Comparison of ENCODE assay signal across 15 cellular contexts in genomic region chr6:88882536-88882935, GRCh38.
DNase-seq lines count a peak whose midpoint lies in the region; ATAC-seq, FAIRE-seq and TF ChIP-seq lines count a peak whose summit lies in the region.
"Had no signal": no experiment of that assay in that cellular context is flagged by ENCODE, and none has a peak within 500 bp of the region (broad histone marks: within the 10 kb centered on the region; RNA-seq: fewer than 3 reads in every experiment).

No MANE protein-coding gene starts in this region.

- H3T11ph ChIP-seq in H9 (ENCODE audit: low read length): no peak overlapping the region

- no peak overlapping the region for H3K9ac ChIP-seq in neuronal stem cell (ENCODE audit: low read depth, low read length, poor library complexity)
- H3K9ac ChIP-seq in H9 (ENCODE audit: extremely low read depth, insufficient read length, low read length): no peak overlapping the region
- H3K9ac ChIP-seq: BLaER1 had no signal

- H3K14ac ChIP-seq in neuronal stem cell (ENCODE audit: low read length) (no peak overlapping the region), H9 (ENCODE audit: insufficient read depth, low read length) (no peak overlapping the region)

- CTCF ChIA-PET in WTC11 (lab: Charles Lee): interaction anchor here (0.6 to 1.3 kb wide), 2 partner anchors 11 to 17 kb away, joined by 3 to 6 read pairs; no protein-coding TSS in a partner anchor

- DNase-seq in GM12892 (ENCODE audit: insufficient read length) (no peak), WTC11 (ENCODE audit: low spot score) (no peak), glutamatergic neuron (no peak), neuronal stem cell (ENCODE audit: low spot score) (peak; percentile 30), cerebellar nuclear complex (lab: John Stamatoyannopoulos, UW) (no peak), H9 (no peak), NCI-H146 (lab: John Stamatoyannopoulos, UW) (no peak)
- DNase-seq: 8988T; CD4-positive, alpha-beta memory T cell; DMS153; DMS79; GDM1 had no signal

- WGBS in neuronal stem cell (ENCODE audit: extremely low coverage in 2 of 2, insufficient read length in 2 of 2, insufficient replicate concordance in 1 of 2), 2 donors: no CpG with 5 or more reads among the region's 2 CpGs
- WGBS in H9 (ENCODE audit: extremely low coverage, insufficient read length, low lambda C conversion rate): no CpG with 5 or more reads among the region's 2 CpGs

- H3K27ac Mint-ChIP-seq in WTC11 (no peak overlapping the region), glutamatergic neuron (ENCODE audit: unreplicated experiment) (peak overlapping the region; percentile 48), H9 (peak overlapping the region in 1 of 3 experiments; percentile 77; a peak in 2 of 7 replicates)

- H4K5ac ChIP-seq in H9 (ENCODE audit: insufficient read length, low read depth, low read length): no peak overlapping the region

- peak; percentile 27 for FAIRE-seq in GM12892 (lab: Jason Lieb, UNC)
- FAIRE-seq: H54 had no signal

- no peak overlapping the region for H2AK5ac ChIP-seq in neuronal stem cell (ENCODE audit: low read depth, low read length)
- H2AK5ac ChIP-seq in H9 (ENCODE audit: insufficient read length, low read length): no peak overlapping the region

- H2BK120ac ChIP-seq in neuronal stem cell (ENCODE audit: low read depth, low read length) (no peak overlapping the region), H9 (ENCODE audit: low read depth, low read length, poor library complexity, severe bottlenecking) (no peak overlapping the region)

- H3K4me3 Mint-ChIP-seq in WTC11 (no peak overlapping the region), glutamatergic neuron (ENCODE audit: unreplicated experiment) (no peak overlapping the region), H9 (no peak overlapping the region)
- H3K4me3 Mint-ChIP-seq: CD14-positive monocyte; CD4-positive, alpha-beta memory T cell had no signal

- no peak overlapping the region for H4K8ac ChIP-seq in neuronal stem cell (ENCODE audit: low read depth, low read length)
- H4K8ac ChIP-seq in H9 (replicated peaks; ENCODE audit: insufficient read length, low read depth, low read length): no peak overlapping the region

- H3K79me1 ChIP-seq in neuronal stem cell (ENCODE audit: low read depth, low read length): peaks cover 1% of the 10 kb centered on the region
- no peaks in the 10 kb centered on the region for H3K79me1 ChIP-seq in H9 (ENCODE audit: insufficient read depth, low read depth, low read length, poor library complexity, severe bottlenecking)

- H2BK5ac ChIP-seq in neuronal stem cell (ENCODE audit: low read length): no peak overlapping the region
- no peak overlapping the region for H2BK5ac ChIP-seq in H9 (ENCODE audit: insufficient read length, low read length)

- no peaks in the 10 kb centered on the region for H4K20me1 ChIP-seq in H9 (ENCODE audit: control insufficient read depth, insufficient read depth, insufficient read length)
- H4K20me1 ChIP-seq: BLaER1 had no signal

- H3K27me3 Mint-ChIP-seq in WTC11 (ENCODE audit: low read depth) (no peaks in the 10 kb centered on the region), glutamatergic neuron (ENCODE audit: unreplicated experiment) (no peaks in the 10 kb centered on the region), H9 (ENCODE audit: low read depth) (no peaks in the 10 kb centered on the region)
- H3K27me3 Mint-ChIP-seq: CD4-positive, alpha-beta memory T cell had no signal

- H3K4me1 ChIP-seq in neuronal stem cell (ENCODE audit: control insufficient read depth in 2 of 2, insufficient read depth in 1 of 2, low read depth in 1 of 2, low read length in 2 of 2) (peaks cover 0 to 5% of the 10 kb centered on the region in 2 donors), H9 (ENCODE audit: insufficient read depth, low read length) (no peaks in the 10 kb centered on the region)
- H3K4me1 ChIP-seq: BLaER1 had no signal

- H3K27ac ChIP-seq in neuronal stem cell (replicated peaks; ENCODE audit: low read length) (peak overlapping the region; percentile 28), H9 (ENCODE audit: insufficient read length, low read depth, low read length) (no peak overlapping the region)
- H3K27ac ChIP-seq: BLaER1 had no signal

- no peaks in the 10 kb centered on the region for H3K79me2 ChIP-seq in H9 (ENCODE audit: insufficient read depth, low read length)

- ATAC-seq in WTC11: peak; percentile 61

- no peak overlapping the region for H3K4ac ChIP-seq in neuronal stem cell (ENCODE audit: low read length)
- no peak overlapping the region for H3K4ac ChIP-seq in H9 (ENCODE audit: low read depth, low read length)

- H3K56ac ChIP-seq in H9 (ENCODE audit: insufficient read length, low read depth, low read length): no peak overlapping the region

- no peak overlapping the region for H3K4me3 ChIP-seq in neuronal stem cell (ENCODE audit: low read length in 2 of 2)
- H3K4me3 ChIP-seq: BLaER1 had no signal

- TF ChIP-seq POLR2A in GM12892 (IDR thresholded peaks at IDR 0.05; ENCODE audit: low read depth, low read length): no peak

- POLR2A ChIA-PET in WTC11 (lab: Charles Lee): no interaction called here

- H2BK15ac ChIP-seq in neuronal stem cell (ENCODE audit: low read length): no peak overlapping the region
- no peak overlapping the region for H2BK15ac ChIP-seq in H9 (ENCODE audit: low read depth, low read length)

- no peak overlapping the region for H3K4me2 ChIP-seq in neuronal stem cell (ENCODE audit: insufficient read depth, low read length, poor library complexity, severe bottlenecking)
- H3K4me2 ChIP-seq in H9 (ENCODE audit: insufficient read depth, insufficient read length, low read length): no peak overlapping the region
- H3K4me2 ChIP-seq: BLaER1 had no signal

- H4K91ac ChIP-seq in neuronal stem cell (ENCODE audit: low read depth, low read length, poor library complexity) (no peak overlapping the region), H9 (ENCODE audit: insufficient read length, low read depth, low read length) (no peak overlapping the region)

- H3K9me3 Mint-ChIP-seq in WTC11: peaks cover 15% of the 10 kb centered on the region
- H3K9me3 Mint-ChIP-seq in glutamatergic neuron (ENCODE audit: unreplicated experiment): no peaks in the 10 kb centered on the region
- H3K9me3 Mint-ChIP-seq in H9: peaks cover 8 to 11% of the 10 kb centered on the region in 2 experiments; a peak in 4 of 5 replicates

- H3K4me1 Mint-ChIP-seq in WTC11: peaks cover 12% of the 10 kb centered on the region
- no peaks in the 10 kb centered on the region for H3K4me1 Mint-ChIP-seq in glutamatergic neuron (ENCODE audit: low read depth, unreplicated experiment)
- H3K4me1 Mint-ChIP-seq in H9: peaks cover 13 to 19% of the 10 kb centered on the region in 2 experiments
- H3K4me1 Mint-ChIP-seq: CD14-positive monocyte had no signal

- H3K18ac ChIP-seq in neuronal stem cell (ENCODE audit: low read length): no peak overlapping the region
- H3K18ac ChIP-seq in H9 (ENCODE audit: insufficient read length, low read depth, low read length): no peak overlapping the region

- TF ChIP-seq CTCF in WTC11 (IDR thresholded peaks at IDR 0.05): no peak
- no peak for TF ChIP-seq CTCF in glutamatergic neuron (IDR thresholded peaks at IDR 0.05; ENCODE audit: partially characterized antibody, unreplicated experiment)
- no peak for TF ChIP-seq CTCF in H9 (conservative IDR thresholded peaks at IDR 0.05)

- no peaks in the 10 kb centered on the region for H3K23me2 ChIP-seq in H9 (ENCODE audit: insufficient read length, low read depth, low read length, poor library complexity, severe bottlenecking)

- H3K36me3 Mint-ChIP-seq in WTC11 (peaks cover 35% of the 10 kb centered on the region), glutamatergic neuron (ENCODE audit: unreplicated experiment) (peaks cover 5% of the 10 kb centered on the region), H9 (ENCODE audit: insufficient read depth in 1 of 3, low read depth in 3 of 3) (peaks cover 28 to 36% (median 31%) of the 10 kb centered on the region in 3 experiments)

- H3K27me3 ChIP-seq in neuronal stem cell (ENCODE audit: control insufficient read depth in 3 of 3, insufficient read depth in 3 of 3, low read depth in 1 of 3, low read length in 3 of 3) (no peaks in the 10 kb centered on the region), H9 (ENCODE audit: insufficient read depth, low read length) (no peaks in the 10 kb centered on the region)
- H3K27me3 ChIP-seq: BLaER1 had no signal

- H2BK12ac ChIP-seq in neuronal stem cell (ENCODE audit: low read length) (no peak overlapping the region), H9 (ENCODE audit: insufficient read length, low read depth, low read length) (no peak overlapping the region)

- peaks cover 0 to 14% of the 10 kb centered on the region in 2 donors for H3K9me3 ChIP-seq in neuronal stem cell (replicated peaks in 1 of 2; ENCODE audit: control insufficient read depth in 2 of 2, insufficient read depth in 1 of 2, low read depth in 1 of 2, low read length in 2 of 2)
- H3K9me3 ChIP-seq in H9 (ENCODE audit: control insufficient read depth, low read depth, low read length): no peaks in the 10 kb centered on the region
- H3K9me3 ChIP-seq: BLaER1 had no signal

- H3K36me3 ChIP-seq in neuronal stem cell (replicated peaks in 1 of 2; ENCODE audit: control insufficient read depth in 2 of 2, insufficient read depth in 2 of 2, low read length in 2 of 2): peaks cover 0 to 39% of the 10 kb centered on the region in 2 donors

- H3K23ac ChIP-seq in neuronal stem cell (ENCODE audit: low read depth, low read length, poor library complexity) (no peak overlapping the region), H9 (ENCODE audit: insufficient read length, low read depth, low read length) (no peak overlapping the region)

- H2AFZ ChIP-seq in neuronal stem cell (ENCODE audit: low read length): no peak overlapping the region
- no peak overlapping the region for H2AFZ ChIP-seq in H9 (ENCODE audit: low read length)

- no peak overlapping the region for H2BK20ac ChIP-seq in H9 (ENCODE audit: low read depth, low read length, poor library complexity, severe bottlenecking)
